8 cellular contexts compared by ENCODE assay signal in the genomic region with DNA sequence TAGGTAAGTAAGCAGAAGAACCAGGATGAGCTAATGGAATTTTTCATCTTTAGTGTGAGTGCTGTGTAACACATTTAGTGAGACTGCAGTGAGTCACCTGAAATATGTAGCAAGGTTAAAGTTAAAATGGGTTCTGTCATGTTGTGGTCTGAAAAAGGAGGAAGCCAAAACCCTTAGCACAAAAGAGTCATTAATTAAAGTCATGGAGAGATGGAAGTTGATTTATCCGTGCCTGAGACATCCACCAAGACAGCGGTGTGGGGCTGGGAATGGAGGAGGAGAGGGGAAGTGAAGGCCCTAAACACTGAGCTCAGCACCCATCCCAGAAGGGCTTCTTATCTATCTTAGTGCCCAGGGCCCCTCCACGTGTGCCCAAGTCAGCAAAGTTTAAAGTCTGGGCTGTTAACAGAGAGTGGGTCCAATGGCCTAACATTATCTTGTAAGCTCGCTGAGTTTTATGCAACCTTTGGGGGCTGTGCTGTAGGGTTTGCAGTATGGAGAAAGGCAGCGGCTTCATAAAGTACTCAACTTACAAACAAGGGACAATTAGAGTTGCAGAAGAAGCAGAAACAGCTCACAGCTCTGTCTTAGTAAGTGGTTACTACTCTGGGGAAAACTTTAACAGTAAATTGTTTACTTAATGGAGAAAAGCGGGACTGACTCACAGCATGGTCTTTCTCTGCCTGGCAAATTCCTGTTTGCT.
DNase-seq lines count a peak whose midpoint lies in the region; ATAC-seq and TF ChIP-seq lines count a peak whose summit lies in the region.
"Had no signal": no experiment of that assay in that cellular context is flagged by ENCODE, and none has a peak within 500 bp of the region (broad histone marks: within the 10 kb centered on the region; RNA-seq: fewer than 3 reads in every experiment).

No MANE protein-coding gene starts in this region.

- H3K4me3 Mint-ChIP-seq in stimulated activated naive CD8-positive, alpha-beta T cell treated with anti-CD3 and anti-CD28 coated beads, Interleukin-15, Interleukin-2, amounts not matched to agents 100 ng/mL and 50 ng/mL, for 24 hours: peak overlapping the region; percentile 1
- H3K4me3 Mint-ChIP-seq: naive B cell had no signal

- H3K9me3 Mint-ChIP-seq in stimulated activated naive CD8-positive, alpha-beta T cell treated with anti-CD3 and anti-CD28 coated beads, Interleukin-15, Interleukin-2, amounts not matched to agents 100 ng/mL and 50 ng/mL, for 24 hours: no peaks in the 10 kb centered on the region
- H3K9me3 Mint-ChIP-seq: naive B cell had no signal

- peak overlapping the region; percentile 66 for H3K27ac Mint-ChIP-seq in stimulated activated naive CD8-positive, alpha-beta T cell treated with anti-CD3 and anti-CD28 coated beads, Interleukin-15, Interleukin-2, amounts not matched to agents 100 ng/mL and 50 ng/mL, for 24 hours
- H3K27ac Mint-ChIP-seq: naive B cell had no signal

- DNase-seq in HFF-Myc (ENCODE audit: extremely low read depth, low read depth) (peak; percentile 73), SKM-1 (lab: John Stamatoyannopoulos, UW; ENCODE audit: unreplicated experiment) (peak; percentile 6), fibroblast of gingiva (ENCODE audit: low read depth) (peak; percentile 86), NCI-H524 treated with DMSO at 0.1 percent for 48 hours (lab: John Stamatoyannopoulos, UW) (no peak), NCI-H748 treated with DMSO at 0.1 percent for 48 hours (lab: John Stamatoyannopoulos, UW) (no peak)
- DNase-seq: naive B cell had no signal

- no peak for TF ChIP-seq CTCF in HFF-Myc (IDR thresholded peaks at IDR 0.05; ENCODE audit: low read depth, low read length, missing control alignments)

- H3K4me1 Mint-ChIP-seq in stimulated activated naive CD8-positive, alpha-beta T cell treated with anti-CD3 and anti-CD28 coated beads, Interleukin-15, Interleukin-2, amounts not matched to agents 100 ng/mL and 50 ng/mL, for 24 hours (ENCODE audit: low read depth): peaks cover 29% of the 10 kb centered on the region
- H3K4me1 Mint-ChIP-seq: naive B cell had no signal

- peaks cover 49% of the 10 kb centered on the region for H3K36me3 Mint-ChIP-seq in stimulated activated naive CD8-positive, alpha-beta T cell treated with anti-CD3 and anti-CD28 coated beads, Interleukin-15, Interleukin-2, amounts not matched to agents 100 ng/mL and 50 ng/mL, for 24 hours (ENCODE audit: low read depth)

- no peak for ATAC-seq in GM21423 (IDR thresholded peaks at IDR 0.05; ENCODE audit: unreplicated experiment)

- 0 out of 2 replicates have a peak overlapping the region, but pooled peaks have one; percentile 9 for H3K4me3 ChIP-seq in HFF-Myc (replicated peaks; ENCODE audit: low read depth, low read length)

- no peaks in the 10 kb centered on the region for H3K27me3 Mint-ChIP-seq in stimulated activated naive CD8-positive, alpha-beta T cell treated with anti-CD3 and anti-CD28 coated beads, Interleukin-15, Interleukin-2, amounts not matched to agents 100 ng/mL and 50 ng/mL, for 24 hours

Comparison
In these comparisons a context has a peak if more than half of its experiments do, and no peak if none do; other contexts are left out.
1. DNase-seq: peak in HFF-Myc (single experiment), SKM-1 (single experiment) and fibroblast of gingiva (single experiment); none in NCI-H524 treated with DMSO at 0.1 percent for 48 hours (single experiment) and NCI-H748 treated with DMSO at 0.1 percent for 48 hours (single experiment).